In the genomic region with DNA sequence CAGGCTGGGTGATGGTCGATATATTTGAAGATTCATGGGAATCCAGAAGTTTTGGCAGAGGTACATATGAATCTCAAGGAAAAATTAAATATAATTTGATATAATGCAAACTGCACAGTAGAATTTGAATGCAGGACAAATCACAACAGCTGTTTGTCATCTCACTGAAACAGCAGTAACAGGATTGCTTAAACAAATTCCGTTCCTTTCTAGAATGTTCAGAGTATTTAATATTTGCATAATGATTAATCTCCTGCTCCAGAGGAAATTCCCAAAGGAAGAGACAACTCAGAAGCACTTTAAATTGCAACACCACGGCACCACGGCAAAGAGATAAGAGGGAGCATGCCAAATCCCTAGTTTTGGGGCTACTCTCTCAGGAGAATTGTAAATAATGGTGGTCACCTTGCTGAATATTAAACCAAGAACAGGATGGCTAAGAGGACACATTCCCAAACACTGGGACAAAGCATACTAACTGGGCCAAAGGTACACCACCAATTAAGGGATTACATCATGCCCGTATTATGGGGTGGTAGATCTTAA, we compare ENCODE assay signal across 8 cellular contexts.
A peak's percentile ranks its signal among the peaks of the same experiment; 100 is the strongest.
DNase-seq lines count a peak whose midpoint lies in the region; ATAC-seq, FAIRE-seq and TF ChIP-seq lines count a peak whose summit lies in the region.
"Had no signal": no experiment of that assay in that cellular context is flagged by ENCODE, and none has a peak within 500 bp of the region (broad histone marks: within the 10 kb centered on the region; RNA-seq: fewer than 3 reads in every experiment).

No MANE protein-coding gene starts in this region.

- H2AFZ ChIP-seq in MM.1S (ENCODE audit: low read length): 0 out of 2 replicates have a peak overlapping the region, but pooled peaks have one; percentile 2
- peak overlapping the region; percentile 81 for H2AFZ ChIP-seq in endothelial cell of umbilical vein (ENCODE audit: low read depth, low read length)

- H3K9me1 ChIP-seq in endothelial cell of umbilical vein (replicated peaks; ENCODE audit: control insufficient read depth, extremely low read depth, insufficient read depth, low read length): no peaks in the 10 kb centered on the region

- H3K4me2 ChIP-seq in MM.1S (ENCODE audit: low read depth, low read length): no peak overlapping the region
- no peak overlapping the region for H3K4me2 ChIP-seq in endothelial cell of umbilical vein (ENCODE audit: insufficient read depth, low read length)

- DNase-seq in MM.1S (no peak), endothelial cell of umbilical vein (ENCODE audit: low read depth, low spot score) (peak; percentile 38), lung (ENCODE audit: low spot score) (no peak), upper lobe of right lung (no peak)
- DNase-seq: activated B cell treated with CpG ODN at 0.5 μM for 24 hours had no signal

- H3K36me3 ChIP-seq in MM.1S (replicated peaks; ENCODE audit: insufficient read depth, low read length): no peaks in the 10 kb centered on the region
- no peaks in the 10 kb centered on the region for H3K36me3 ChIP-seq in endothelial cell of umbilical vein (ENCODE audit: control insufficient read depth in 2 of 2, extremely low read depth in 1 of 2, insufficient read depth in 2 of 2, low read length in 2 of 2)
- H3K36me3 ChIP-seq in lung (ENCODE audit: control insufficient read depth in 2 of 2, insufficient read depth in 2 of 2, low read length in 2 of 2): no peaks in the 10 kb centered on the region
- H3K36me3 ChIP-seq in upper lobe of right lung: no peaks in the 10 kb centered on the region

- POLR2A ChIA-PET in endothelial cell of umbilical vein (lab: Charles Lee): no interaction called here

- H3K4me3 ChIP-seq in MM.1S (ENCODE audit: low read length): no peak overlapping the region
- H3K4me3 ChIP-seq in endothelial cell of umbilical vein (replicated peaks in 1 of 3; ENCODE audit: insufficient read depth in 1 of 3, low read depth in 1 of 3, low read length in 3 of 3): no peak overlapping the region
- no peak overlapping the region for H3K4me3 ChIP-seq in lung
- H3K4me3 ChIP-seq in upper lobe of right lung: no peak overlapping the region

- H3K79me2 ChIP-seq in MM.1S (ENCODE audit: low read length) (no peaks in the 10 kb centered on the region), endothelial cell of umbilical vein (ENCODE audit: control insufficient read depth, insufficient read depth, low read length) (no peaks in the 10 kb centered on the region)

- TF ChIP-seq CTCF in MM.1S (IDR thresholded peaks at IDR 0.05; ENCODE audit: low read length): no peak
- TF ChIP-seq CTCF in endothelial cell of umbilical vein (IDR thresholded peaks at IDR 0.05; ENCODE audit: extremely low read depth in 1 of 2, insufficient read depth in 1 of 2, low read depth in 1 of 2, low read length in 2 of 2): no peak
- TF ChIP-seq CTCF in lung (IDR thresholded peaks at IDR 0.05; ENCODE audit: control extremely low read depth, extremely low read depth): no peak
- TF ChIP-seq CTCF in upper lobe of right lung (IDR thresholded peaks at IDR 0.05): no peak

- H3K9me2 ChIP-seq in MM.1S (replicated peaks; ENCODE audit: insufficient read depth, low read length): no peaks in the 10 kb centered on the region

- WGBS in lung, 2 donors: 39 to 58% methylated on average over 5 of the region's 5 CpGs

- dilution Hi-C loops in endothelial cell of umbilical vein (cut with MboI; ENCODE audit: extremely low pct_ligation_motif_present, low sequenced_read_pairs): no loop called here

- H4K20me1 ChIP-seq in MM.1S (ENCODE audit: insufficient read depth, low read length) (no peaks in the 10 kb centered on the region), endothelial cell of umbilical vein (replicated peaks; ENCODE audit: control insufficient read depth, extremely low read depth, insufficient read depth, low read length) (no peaks in the 10 kb centered on the region)

- no peaks in the 10 kb centered on the region for H3K27me3 ChIP-seq in MM.1S (replicated peaks; ENCODE audit: insufficient read depth, low read length)
- no peaks in the 10 kb centered on the region for H3K27me3 ChIP-seq in endothelial cell of umbilical vein (ENCODE audit: control insufficient read depth in 2 of 2, insufficient read depth in 2 of 2, low read length in 2 of 2)
- no peaks in the 10 kb centered on the region for H3K27me3 ChIP-seq in lung (ENCODE audit: control insufficient read depth, insufficient read depth)
- no peaks in the 10 kb centered on the region for H3K27me3 ChIP-seq in upper lobe of right lung

- CTCF ChIA-PET in endothelial cell of umbilical vein (lab: Charles Lee): no interaction called here

- H3K9me3 ChIP-seq in MM.1S (replicated peaks; ENCODE audit: insufficient read depth, low read length): no peaks in the 10 kb centered on the region
- H3K9me3 ChIP-seq in endothelial cell of umbilical vein (replicated peaks; ENCODE audit: control insufficient read depth, insufficient read depth, low read length): no peaks in the 10 kb centered on the region
- H3K9me3 ChIP-seq in lung (ENCODE audit: control insufficient read depth in 2 of 2, insufficient read depth in 1 of 2, low read length in 1 of 2): no peaks in the 10 kb centered on the region
- no peaks in the 10 kb centered on the region for H3K9me3 ChIP-seq in upper lobe of right lung

- H3K4me1 ChIP-seq in MM.1S (ENCODE audit: low read length) (0 out of 2 replicates have a peak, but pooled peaks cover 6% of the 10 kb centered on the region), endothelial cell of umbilical vein (ENCODE audit: control insufficient read depth, extremely low read depth, insufficient read depth, low read length) (peaks cover 5% of the 10 kb centered on the region), lung (ENCODE audit: control insufficient read depth in 2 of 2, insufficient read depth in 2 of 2, low read length in 2 of 2) (peaks cover 2 to 42% of the 10 kb centered on the region in 2 donors), upper lobe of right lung (peaks cover 37% of the 10 kb centered on the region)

- peak; percentile 53 for ATAC-seq in lung (ENCODE audit: insufficient read depth, low FRiP score)
- peak; percentile 32 for ATAC-seq in upper lobe of right lung
- no peak for ATAC-seq in HG02759 (IDR thresholded peaks at IDR 0.05; ENCODE audit: unreplicated experiment)
- no peak for ATAC-seq in GM18517 (IDR thresholded peaks at IDR 0.05; ENCODE audit: unreplicated experiment)
- no peak for ATAC-seq in GM18505 (IDR thresholded peaks at IDR 0.05; ENCODE audit: unreplicated experiment)

- no TSS peak for BruUV-seq in endothelial cell of umbilical vein (replicated peaks; lab: Mats Ljungman, UMichigan)

- peak; percentile 26 for FAIRE-seq in endothelial cell of umbilical vein (lab: Jason Lieb, UNC)

- H3F3A ChIP-seq in MM.1S (ENCODE audit: insufficient read depth, low read length): no peaks in the 10 kb centered on the region

- H3K9ac ChIP-seq in MM.1S (ENCODE audit: low read length) (no peak overlapping the region), endothelial cell of umbilical vein (replicated peaks; ENCODE audit: extremely low read depth, insufficient read depth, low read length) (no peak overlapping the region)

- intact Hi-C loops in endothelial cell of umbilical vein (cut with micrococcal nuclease) (loop anchor here (1.0 kb wide), 1 partner anchor 7 kb away; no protein-coding TSS in a partner anchor), upper lobe of right lung (cut with DNase I) (no loop called here)

- no peak for TF ChIP-seq POLR2A in endothelial cell of umbilical vein (IDR thresholded peaks at IDR 0.05; ENCODE audit: low read depth, low read length)
- no peak for TF ChIP-seq POLR2A in GM18505 (IDR thresholded peaks at IDR 0.05; ENCODE audit: borderline replicate concordance, extremely low read depth, insufficient read depth, insufficient read length)

- H3K27ac ChIP-seq in MM.1S (ENCODE audit: low read length) (no peak overlapping the region), endothelial cell of umbilical vein (ENCODE audit: insufficient read depth, low read depth, low read length) (no peak overlapping the region), lung (ENCODE audit: low read depth in 1 of 2, low read length in 1 of 2) (peak overlapping the region; percentile 30 to 55), upper lobe of right lung (peak overlapping the region; percentile 79)

TF ChIP-seq in endothelial cell of umbilical vein, 7 proteins besides CTCF, POLR2A, EP300 and RAD21:
- TF ChIP-seq FOS (IDR thresholded peaks at IDR 0.05; ENCODE audit: borderline replicate concordance, insufficient read depth, low read length): no peak
- TF ChIP-seq GATA2 (IDR thresholded peaks at IDR 0.05; ENCODE audit: insufficient read depth, insufficient read length, low read depth, low read length): peak; percentile 40

Comparison
In these comparisons a context has a peak if more than half of its experiments do, and no peak if none do; other contexts are left out.
1. H3K27ac ChIP-seq: peak in lung (2 of 2) and upper lobe of right lung (single experiment); none in MM.1S (single experiment) and endothelial cell of umbilical vein (single experiment).
2. ATAC-seq: peak in lung (single experiment) and upper lobe of right lung (single experiment); none in HG02759 (single experiment), GM18517 (single experiment) and GM18505 (single experiment).